Comparison of ENCODE assay signal across 19 cellular contexts in genomic region chr10:120977892-120978291, GRCh38.
DNase-seq lines count a peak whose midpoint lies in the region; ATAC-seq and TF ChIP-seq lines count a peak whose summit lies in the region.
"Had no signal": no experiment of that assay in that cellular context is flagged by ENCODE, and none has a peak within 500 bp of the region (broad histone marks: within the 10 kb centered on the region; RNA-seq: fewer than 3 reads in every experiment).

No MANE protein-coding gene starts in this region.

- no TSS peak for BruUV-seq in PC-9 (replicated peaks; lab: Mats Ljungman, UMichigan)

- 32% methylated on average over 6 of the region's 6 CpGs for WGBS in urinary bladder

- H3F3A ChIP-seq in PC-9 (ENCODE audit: insufficient read depth, low read depth) = no peaks in the 10 kb centered on the region

- peaks cover 44% of the 10 kb centered on the region for H3K9me3 Mint-ChIP-seq in nephron progenitor cell

- H3K36me3 ChIP-seq in HEK293 (ENCODE audit: control insufficient read depth in 2 of 2, insufficient read depth in 1 of 2, low read length in 2 of 2) (no peaks in the 10 kb centered on the region), left lung (no peaks in the 10 kb centered on the region), urinary bladder (ENCODE audit: insufficient read depth) (no peaks in the 10 kb centered on the region), ascending aorta (no peaks in the 10 kb centered on the region), PC-9 (ENCODE audit: low read depth) (no peaks in the 10 kb centered on the region)

- H3K36me3 Mint-ChIP-seq in nephron progenitor cell (ENCODE audit: low read depth) = peaks cover 26% of the 10 kb centered on the region
- H3K36me3 Mint-ChIP-seq: CD4-positive, alpha-beta memory T cell had no signal

- no peaks in the 10 kb centered on the region for H3K79me2 ChIP-seq in PC-9 (ENCODE audit: low read depth)

- peaks cover 27% of the 10 kb centered on the region for H3K27me3 Mint-ChIP-seq in nephron progenitor cell (ENCODE audit: low read depth, poor library complexity)

- peaks cover 57% of the 10 kb centered on the region for H3K4me1 Mint-ChIP-seq in nephron progenitor cell

- ATAC-seq in left lung (no peak), GM21529 (IDR thresholded peaks at IDR 0.05; ENCODE audit: unreplicated experiment) (no peak)

- H3K27ac Mint-ChIP-seq in nephron progenitor cell = peak overlapping the region; percentile 1
- H3K27ac Mint-ChIP-seq: CD4-positive, alpha-beta memory T cell had no signal

- intact Hi-C loops in left lung (cut with DNase I) = no loop called here
- intact Hi-C loops in ascending aorta (cut with DNase I) = no loop called here
- intact Hi-C loops in PC-9 (cut with micrococcal nuclease; ENCODE audit: unreplicated experiment) = no loop called here

- peaks cover 7 to 90% of the 10 kb centered on the region in 2 donors for H3K27me3 ChIP-seq in left lung
- H3K27me3 ChIP-seq in ascending aorta = no peaks in the 10 kb centered on the region
- H3K27me3 ChIP-seq in PC-9 (ENCODE audit: insufficient read depth, low read depth) = peaks cover 14% of the 10 kb centered on the region; the same call in 1 of the 2 replicates

- DNase-seq in left lung (no peak), nephron progenitor cell (no peak), ascending aorta (ENCODE audit: low spot score in 2 of 2) (no peak), PC-9 (no peak), AG08396 (ENCODE audit: low spot score) (no peak)
- DNase-seq: C1 segment of cervical spinal cord; CD4-positive, alpha-beta memory T cell; COR-L47; NCI-H1048; NCI-H1417; NCI-H1694; NCI-H2029 treated with DMSO at 0.1 percent for 48 hours; NCI-H446 treated with DMSO at 0.1 percent for 48 hours; NCI-H526 treated with DMSO at 0.1 percent for 48 hours; SHP77 treated with DMSO at 0.1 percent for 48 hours had no signal

- POLR2A ChIA-PET in HEK293 (lab: Yijun Ruan, JAX) (interaction anchor here (1.7 kb wide), 1 partner anchor 12 kb away, joined by 10 read pairs; no protein-coding TSS in a partner anchor), PC-9 (lab: Charles Lee; ENCODE audit: unreplicated experiment) (no interaction called here)

- no peaks in the 10 kb centered on the region for H4K20me1 ChIP-seq in PC-9 (ENCODE audit: insufficient read depth)

- H3K4me3 ChIP-seq in HEK293 (ENCODE audit: low read depth, low read length) (no peak overlapping the region), left lung (peak overlapping the region in 1 of 2 donors; percentile 34), urinary bladder (ENCODE audit: low read depth, low read length) (no peak overlapping the region), ascending aorta (no peak overlapping the region), PC-9 (no peak overlapping the region)
- H3K4me3 ChIP-seq: SK-N-MC had no signal

- H3K27ac ChIP-seq in HEK293 (ENCODE audit: extremely low read depth, low read depth, low read length) (peak overlapping the region; percentile 86; the same call in 1 of the 2 replicates), left lung (peak overlapping the region; percentile 71 to 85), urinary bladder (ENCODE audit: low read depth) (peak overlapping the region; percentile 62), ascending aorta (no peak overlapping the region), PC-9 (no peak overlapping the region)
- H3K27ac ChIP-seq: SK-N-MC had no signal

- peak overlapping the region; percentile 2 for H3K4me3 Mint-ChIP-seq in nephron progenitor cell

- no peak overlapping the region for H2AFZ ChIP-seq in PC-9

- CTCF ChIA-PET in HEK293 (lab: Yijun Ruan, JAX) (interaction anchor here (0.7 kb wide), 1 partner anchor 98 kb away, joined by 4 read pairs; no protein-coding TSS in a partner anchor), PC-9 (lab: Charles Lee) (no interaction called here)

- no peaks in the 10 kb centered on the region; the same call in 1 of the 2 replicates for H3K9me3 ChIP-seq in HEK293 (ENCODE audit: control insufficient read depth, insufficient read depth, low read depth, low read length)
- H3K9me3 ChIP-seq in left lung = no peaks in the 10 kb centered on the region
- H3K9me3 ChIP-seq in ascending aorta = no peaks in the 10 kb centered on the region
- H3K9me3 ChIP-seq in PC-9 (ENCODE audit: insufficient read depth, low read depth) = no peaks in the 10 kb centered on the region

- no peak overlapping the region for H3K4me2 ChIP-seq in PC-9

- no peak for TF ChIP-seq CTCF in HEK293 (tag by site-specific recombination; IDR thresholded peaks at IDR 0.05)
- no peak for TF ChIP-seq CTCF in left lung (IDR thresholded peaks at IDR 0.05)
- no peak for TF ChIP-seq CTCF in nephron progenitor cell (IDR thresholded peaks at IDR 0.05)
- no peak for TF ChIP-seq CTCF in ascending aorta (IDR thresholded peaks at IDR 0.05)
- TF ChIP-seq CTCF in PC-9 (conservative IDR thresholded peaks at IDR 0.05) = no peak

- H3K9me2 ChIP-seq in PC-9 (ENCODE audit: insufficient read depth) = no peaks in the 10 kb centered on the region

- peaks cover 43% of the 10 kb centered on the region for H3K4me1 ChIP-seq in HEK293 (ENCODE audit: control insufficient read depth, insufficient read depth, low read length)
- H3K4me1 ChIP-seq in left lung = peaks cover 8 to 13% of the 10 kb centered on the region in 2 donors
- no peaks in the 10 kb centered on the region for H3K4me1 ChIP-seq in urinary bladder (ENCODE audit: insufficient read depth)
- no peaks in the 10 kb centered on the region for H3K4me1 ChIP-seq in ascending aorta
- no peaks in the 10 kb centered on the region for H3K4me1 ChIP-seq in PC-9 (replicated peaks; ENCODE audit: insufficient read depth)

TF ChIP-seq in HEK293, 187 proteins besides CTCF, POLR2A, EP300 and RAD21:
- 0 out of 2 replicates have a peak, but pooled peaks have one; percentile 17 for TF ChIP-seq ZBTB17 (tag by site-specific recombination; IDR thresholded peaks at IDR 0.05)
- TF ChIP-seq GLIS2 (tag by site-specific recombination; IDR thresholded peaks at IDR 0.05) = no peak
- TF ChIP-seq REPIN1 (tag by site-specific recombination; IDR thresholded peaks at IDR 0.05; ENCODE audit: low read depth) = no peak
- TF ChIP-seq MZF1 (tag by site-specific recombination; IDR thresholded peaks at IDR 0.05; ENCODE audit: borderline replicate concordance) = 0 out of 2 replicates have a peak, but pooled peaks have one; percentile 11
- no peak for TF ChIP-seq ZFHX2 (tag by site-specific recombination; conservative IDR thresholded peaks at IDR 0.05)

Comparison
In these comparisons a context has a peak if more than half of its experiments do, and no peak if none do; other contexts are left out.
1. H3K27ac ChIP-seq: peak in HEK293 (single experiment), left lung (2 of 2) and urinary bladder (single experiment); none in ascending aorta (0 of 2) and PC-9 (single experiment).